19 cellular contexts compared by ENCODE assay signal in genomic region chr17:82586576-82587233, GRCh38.
DNase-seq lines count a peak whose midpoint lies in the region; ATAC-seq and TF ChIP-seq lines count a peak whose summit lies in the region.
"Had no signal": no experiment of that assay in that cellular context is flagged by ENCODE, and none has a peak within 500 bp of the region (broad histone marks: within the 10 kb centered on the region; RNA-seq: fewer than 3 reads in every experiment).

No MANE protein-coding gene starts in this region.

- no peak for ATAC-seq in stimulated activated naive CD8-positive, alpha-beta T cell treated with anti-CD3 and anti-CD28 coated beads, Interleukin-15, amount 100 ng/mL, for 72 hours
- ATAC-seq in activated B cell treated with CpG ODN at 0.5 μM for 24 hours (ENCODE audit: low read depth): no peak
- ATAC-seq in naive thymus-derived CD4-positive, alpha-beta T cell: no peak
- no peak for ATAC-seq in GM21576 (IDR thresholded peaks at IDR 0.05; ENCODE audit: unreplicated experiment)
- ATAC-seq: activated T-helper 17 cell treated with anti-CD3 and anti-CD28 coated beads, Interleukin-2, amount 50 U/mL, for 72 hours; left colon had no signal

- H3K4me3 ChIP-seq in naive thymus-derived CD4-positive, alpha-beta T cell (ENCODE audit: low read length): no peak overlapping the region
- H3K4me3 ChIP-seq in spleen: no peak overlapping the region
- H3K4me3 ChIP-seq: coronary artery, thyroid gland had no signal

- CTCF ChIA-PET in activated B cell treated with CpG ODN at 0.5 μM for 24 hours (lab: Charles Lee): no interaction called here
- CTCF ChIA-PET in naive thymus-derived CD4-positive, alpha-beta T cell (lab: Charles Lee): no interaction called here

- H3K27me3 Mint-ChIP-seq in stimulated activated naive CD8-positive, alpha-beta T cell treated with anti-CD3 and anti-CD28 coated beads, Interleukin-15, Interleukin-2, amounts not matched to agents 100 ng/mL and 50 ng/mL, for 24 hours: no peaks in the 10 kb centered on the region
- no peaks in the 10 kb centered on the region for H3K27me3 Mint-ChIP-seq in stimulated activated naive CD8-positive, alpha-beta T cell treated with anti-CD3 and anti-CD28 coated beads, Interleukin-15, amount 100 ng/mL, for 72 hours
- H3K27me3 Mint-ChIP-seq in activated B cell treated with CpG ODN at 0.5 μM for 24 hours: no peaks in the 10 kb centered on the region
- H3K27me3 Mint-ChIP-seq in naive thymus-derived CD4-positive, alpha-beta T cell: no peaks in the 10 kb centered on the region
- H3K27me3 Mint-ChIP-seq in type B pancreatic cell: no peaks in the 10 kb centered on the region
- H3K27me3 Mint-ChIP-seq: activated T-helper 17 cell treated with anti-CD3 and anti-CD28 coated beads, Interleukin-2, amount 50 U/mL, for 72 hours had no signal

- intact Hi-C loops in activated B cell treated with CpG ODN at 0.5 μM for 24 hours (cut with micrococcal nuclease) (no loop called here), spleen (cut with DNase I; ENCODE audit: low total_unique reads) (no loop called here)
- intact Hi-C loops in naive thymus-derived CD4-positive, alpha-beta T cell (cut with micrococcal nuclease): no loop called here

- H3K27ac ChIP-seq in naive thymus-derived CD4-positive, alpha-beta T cell (ENCODE audit: low read depth, low read length): peak overlapping the region; percentile 49
- H3K27ac ChIP-seq in spleen: peak overlapping the region in 4 of 8 donors; percentile 28 to 54 (median 42)
- H3K27ac ChIP-seq: coronary artery, epithelial cell of prostate, parathyroid adenoma had no signal

- POLR2A ChIA-PET in activated B cell treated with CpG ODN at 0.5 μM for 24 hours (lab: Charles Lee): no interaction called here
- POLR2A ChIA-PET in naive thymus-derived CD4-positive, alpha-beta T cell (lab: Charles Lee): no interaction called here

- peaks cover 4 to 58% (median 14%) of the 10 kb centered on the region in 3 experiments for H3K36me3 ChIP-seq in naive thymus-derived CD4-positive, alpha-beta T cell (ENCODE audit: control insufficient read depth in 2 of 3, insufficient read depth in 3 of 3, low read length in 3 of 3)
- peaks cover 0 to 71% (median 34%) of the 10 kb centered on the region in 6 donors for H3K36me3 ChIP-seq in spleen

- H3K9me3 Mint-ChIP-seq in stimulated activated naive CD8-positive, alpha-beta T cell treated with anti-CD3 and anti-CD28 coated beads, Interleukin-15, Interleukin-2, amounts not matched to agents 100 ng/mL and 50 ng/mL, for 24 hours: no peaks in the 10 kb centered on the region
- H3K9me3 Mint-ChIP-seq in stimulated activated naive CD8-positive, alpha-beta T cell treated with anti-CD3 and anti-CD28 coated beads, Interleukin-15, amount 100 ng/mL, for 72 hours: no peaks in the 10 kb centered on the region
- H3K9me3 Mint-ChIP-seq in activated B cell treated with CpG ODN at 0.5 μM for 24 hours: no peaks in the 10 kb centered on the region
- H3K9me3 Mint-ChIP-seq in naive thymus-derived CD4-positive, alpha-beta T cell: no peaks in the 10 kb centered on the region
- no peaks in the 10 kb centered on the region for H3K9me3 Mint-ChIP-seq in type B pancreatic cell
- H3K9me3 Mint-ChIP-seq: activated T-helper 17 cell treated with anti-CD3 and anti-CD28 coated beads, Interleukin-2, amount 50 U/mL, for 72 hours had no signal

- H3K27ac Mint-ChIP-seq in stimulated activated naive CD8-positive, alpha-beta T cell treated with anti-CD3 and anti-CD28 coated beads, Interleukin-15, Interleukin-2, amounts not matched to agents 100 ng/mL and 50 ng/mL, for 24 hours: peak overlapping the region; percentile 65
- H3K27ac Mint-ChIP-seq in stimulated activated naive CD8-positive, alpha-beta T cell treated with anti-CD3 and anti-CD28 coated beads, Interleukin-15, amount 100 ng/mL, for 72 hours: peak overlapping the region in 1 of 2 donors; percentile 14
- peak overlapping the region; percentile 80 for H3K27ac Mint-ChIP-seq in activated B cell treated with CpG ODN at 0.5 μM for 24 hours
- H3K27ac Mint-ChIP-seq in naive thymus-derived CD4-positive, alpha-beta T cell: peak overlapping the region in 7 of 9 donors; percentile 14 to 65 (median 42)
- H3K27ac Mint-ChIP-seq in type B pancreatic cell: peak overlapping the region; percentile 39

- no peak overlapping the region for H3K4me3 Mint-ChIP-seq in stimulated activated naive CD8-positive, alpha-beta T cell treated with anti-CD3 and anti-CD28 coated beads, Interleukin-15, Interleukin-2, amounts not matched to agents 100 ng/mL and 50 ng/mL, for 24 hours
- no peak overlapping the region for H3K4me3 Mint-ChIP-seq in stimulated activated naive CD8-positive, alpha-beta T cell treated with anti-CD3 and anti-CD28 coated beads, Interleukin-15, amount 100 ng/mL, for 72 hours
- peak overlapping the region; percentile 55 for H3K4me3 Mint-ChIP-seq in activated B cell treated with CpG ODN at 0.5 μM for 24 hours
- no peak overlapping the region for H3K4me3 Mint-ChIP-seq in naive thymus-derived CD4-positive, alpha-beta T cell
- H3K4me3 Mint-ChIP-seq in type B pancreatic cell: no peak overlapping the region
- H3K4me3 Mint-ChIP-seq: activated T-helper 17 cell treated with anti-CD3 and anti-CD28 coated beads, Interleukin-2, amount 50 U/mL, for 72 hours had no signal

- no peaks in the 10 kb centered on the region for H3K9me3 ChIP-seq in naive thymus-derived CD4-positive, alpha-beta T cell (ENCODE audit: control insufficient read depth in 2 of 3, low read length in 3 of 3)
- no peaks in the 10 kb centered on the region for H3K9me3 ChIP-seq in spleen
- H3K9me3 ChIP-seq: thyroid gland had no signal

- TF ChIP-seq CTCF in activated B cell treated with CpG ODN at 0.5 μM for 24 hours (IDR thresholded peaks at IDR 0.05) (no peak), type B pancreatic cell (conservative IDR thresholded peaks at IDR 0.05) (no peak), spleen (IDR thresholded peaks at IDR 0.05 in 8 of 11, conservative IDR thresholded peaks at IDR 0.05 in 3 of 11) (no peak)

- no peak for DNase-seq in stimulated activated naive CD8-positive, alpha-beta T cell treated with anti-CD3 and anti-CD28 coated beads, Interleukin-15, amount 100 ng/mL, for 72 hours
- DNase-seq in activated B cell treated with CpG ODN at 0.5 μM for 24 hours (no peak), type B pancreatic cell (ENCODE audit: extremely low spot score, unreplicated experiment) (no peak), spleen (no peak), islet precursor cell (no peak)
- no peak for DNase-seq in naive thymus-derived CD4-positive, alpha-beta T cell
- DNase-seq: KG1; NCI-H1048; NCI-H2107; NCI-H524 treated with DMSO at 0.1 percent for 48 hours; stimulated activated CD4-positive, alpha-beta T cell treated with anti-CD3 and anti-CD28 coated beads, Interleukin-4, amount 100 ng/mL, for 1 hour had no signal

- H3K4me1 Mint-ChIP-seq in stimulated activated naive CD8-positive, alpha-beta T cell treated with anti-CD3 and anti-CD28 coated beads, Interleukin-15, Interleukin-2, amounts not matched to agents 100 ng/mL and 50 ng/mL, for 24 hours (ENCODE audit: low read depth): peaks cover 50% of the 10 kb centered on the region
- H3K4me1 Mint-ChIP-seq in stimulated activated naive CD8-positive, alpha-beta T cell treated with anti-CD3 and anti-CD28 coated beads, Interleukin-15, amount 100 ng/mL, for 72 hours: peaks cover 57% of the 10 kb centered on the region
- H3K4me1 Mint-ChIP-seq in activated B cell treated with CpG ODN at 0.5 μM for 24 hours: peaks cover 20% of the 10 kb centered on the region
- peaks cover 0 to 16% (median 7%) of the 10 kb centered on the region in 7 donors for H3K4me1 Mint-ChIP-seq in naive thymus-derived CD4-positive, alpha-beta T cell
- H3K4me1 Mint-ChIP-seq in type B pancreatic cell (ENCODE audit: unreplicated experiment): no peaks in the 10 kb centered on the region

- H3K4me1 ChIP-seq in naive thymus-derived CD4-positive, alpha-beta T cell (ENCODE audit: control insufficient read depth in 2 of 2, insufficient read depth in 2 of 2, low read length in 2 of 2): peaks cover 0 to under 1% of the 10 kb centered on the region in 2 donors
- peaks cover 0 to 35% (median 17%) of the 10 kb centered on the region in 6 donors for H3K4me1 ChIP-seq in spleen

- 78 to 95% (median 88%) methylated on average over 21 of the region's 21 CpGs for WGBS in spleen, 5 donors

- H3K27me3 ChIP-seq in naive thymus-derived CD4-positive, alpha-beta T cell (ENCODE audit: control insufficient read depth in 2 of 2, insufficient read depth in 2 of 2, low read length in 2 of 2): no peaks in the 10 kb centered on the region
- no peaks in the 10 kb centered on the region for H3K27me3 ChIP-seq in spleen (replicated peaks in 1 of 7)
- H3K27me3 ChIP-seq: thyroid gland had no signal

- TF ChIP-seq POLR2A in spleen (IDR thresholded peaks at IDR 0.05): no peak

- peaks cover 42% of the 10 kb centered on the region for H3K36me3 Mint-ChIP-seq in stimulated activated naive CD8-positive, alpha-beta T cell treated with anti-CD3 and anti-CD28 coated beads, Interleukin-15, Interleukin-2, amounts not matched to agents 100 ng/mL and 50 ng/mL, for 24 hours (ENCODE audit: low read depth)
- peaks cover 48% of the 10 kb centered on the region for H3K36me3 Mint-ChIP-seq in activated B cell treated with CpG ODN at 0.5 μM for 24 hours (ENCODE audit: low read depth)
- peaks cover 5 to 16% (median 10%) of the 10 kb centered on the region in 5 donors for H3K36me3 Mint-ChIP-seq in naive thymus-derived CD4-positive, alpha-beta T cell
- H3K36me3 Mint-ChIP-seq in type B pancreatic cell: peaks cover 20% of the 10 kb centered on the region
